ENCODE assay signal across 25 cellular contexts in the genomic region with DNA sequence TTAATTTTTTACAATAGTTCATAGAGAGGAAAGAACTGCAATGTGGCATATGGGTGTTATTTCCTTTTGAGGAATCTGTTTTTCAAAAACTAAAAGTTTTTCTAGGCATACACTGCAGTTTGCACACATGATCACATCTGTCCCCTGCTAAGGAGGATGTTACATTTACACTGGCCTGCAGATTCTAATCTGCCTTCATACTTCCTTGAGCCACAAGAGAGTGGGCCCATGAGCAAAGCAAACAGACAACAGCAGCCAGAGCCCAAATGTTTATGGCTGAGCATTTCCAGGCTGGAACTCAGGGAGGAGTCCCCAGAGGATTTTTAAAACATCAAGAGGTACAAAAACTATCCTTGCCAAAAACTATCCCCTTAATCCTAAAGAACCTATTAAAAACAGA.
"Had no signal": no experiment of that assay in that cellular context is flagged by ENCODE, and none has a peak within 500 bp of the region (broad histone marks: within the 10 kb centered on the region; RNA-seq: fewer than 3 reads in every experiment).

No MANE protein-coding gene starts in this region.

- H3K9me3 ChIP-seq: colonic mucosa, esophagus muscularis mucosa, gastroesophageal sphincter, heart left ventricle, mucosa of descending colon, prostate gland, right atrium auricular region, testis, tibial artery had no signal

- DNase-seq: colonic mucosa; effector CD8-positive, alpha-beta T cell; heart left ventricle; mesenchymal stem cell; naive B cell; stimulated activated CD4-positive, alpha-beta T cell treated with anti-CD3 and anti-CD28 coated beads, Interleukin-4, amount 100 ng/mL, for 4 hours; stimulated activated naive CD8-positive, alpha-beta T cell treated with anti-CD3 and anti-CD28 coated beads, Interleukin-15, Interleukin-2, amounts not matched to agents 100 U/mL and 50 U/mL, for 24 hours; substantia nigra; testis; tibial artery had no signal

- H3K4me3 Mint-ChIP-seq: dendritic cell treated with granulocyte-macrophage colony-stimulating factor and Interleukin-4, amounts not matched to agents 40 ng/mL and 50 ng/mL, for 4 days; mesothelial cell of epicardium; naive B cell; natural killer cell treated with Interleukin-12 subunit alpha and Interleukin-12 subunit beta and Interleukin-15 and Interleukin-18, amount 100 ng/mL, for 72 hours; stimulated activated memory B cell treated with anti-CD40 and anti-IgM and Interleukin-4, amounts not matched to agents 10 μg/mL and 1 μg/mL and 100 μg/mL, for 72 hours; type B pancreatic cell had no signal

- H3K27ac ChIP-seq: colonic mucosa, esophagus muscularis mucosa, foreskin keratinocyte, gastroesophageal sphincter, heart left ventricle, hepatocyte, prostate gland, right atrium auricular region, testis, tibial artery had no signal

- H3K36me3 Mint-ChIP-seq: mesothelial cell of epicardium; naive B cell; natural killer cell treated with Interleukin-12 subunit alpha and Interleukin-12 subunit beta and Interleukin-15 and Interleukin-18, amount 100 ng/mL, for 72 hours; stimulated activated memory B cell treated with anti-CD40 and anti-IgM and Interleukin-4, amounts not matched to agents 10 μg/mL and 1 μg/mL and 100 μg/mL, for 72 hours had no signal

- H3K4me1 Mint-ChIP-seq: naive B cell; stimulated activated memory B cell treated with anti-CD40 and anti-IgM and Interleukin-4, amounts not matched to agents 10 μg/mL and 1 μg/mL and 100 μg/mL, for 72 hours had no signal

- H3K4me3 ChIP-seq: colonic mucosa, esophagus muscularis mucosa, gastroesophageal sphincter, heart left ventricle, hepatocyte, lung, mucosa of descending colon, prostate gland, right atrium auricular region, testis, tibial artery had no signal

- H3K4me2 ChIP-seq: hepatocyte had no signal

- H3K27me3 Mint-ChIP-seq: dendritic cell treated with granulocyte-macrophage colony-stimulating factor and Interleukin-4, amounts not matched to agents 40 ng/mL and 50 ng/mL, for 4 days; naive B cell; natural killer cell treated with Interleukin-12 subunit alpha and Interleukin-12 subunit beta and Interleukin-15 and Interleukin-18, amount 100 ng/mL, for 72 hours; stimulated activated memory B cell treated with anti-CD40 and anti-IgM and Interleukin-4, amounts not matched to agents 10 μg/mL and 1 μg/mL and 100 μg/mL, for 72 hours; type B pancreatic cell had no signal

- H3K36me3 ChIP-seq: colonic mucosa, esophagus muscularis mucosa, gastroesophageal sphincter, heart left ventricle, prostate gland, right atrium auricular region, tibial artery had no signal

- ATAC-seq: gastroesophageal sphincter; heart left ventricle; left lobe of liver; natural killer cell treated with Interleukin-12 subunit alpha and Interleukin-12 subunit beta and Interleukin-15 and Interleukin-18, amount 100 ng/mL, for 72 hours; sciatic nerve; stimulated activated naive CD8-positive, alpha-beta T cell treated with anti-CD3 and anti-CD28 coated beads, Interleukin-15, Interleukin-2, amounts not matched to agents 100 U/mL and 50 U/mL, for 24 hours had no signal

- H3K27me3 ChIP-seq: colonic mucosa, esophagus muscularis mucosa, gastroesophageal sphincter, hepatocyte, right atrium auricular region, testis, tibial artery had no signal

- H3K79me2 ChIP-seq: hepatocyte had no signal

- H3K4me1 ChIP-seq: colonic mucosa, heart left ventricle, prostate gland, right atrium auricular region, testis had no signal

- H3K27ac Mint-ChIP-seq: dendritic cell treated with granulocyte-macrophage colony-stimulating factor and Interleukin-4, amounts not matched to agents 40 ng/mL and 50 ng/mL, for 4 days; mesothelial cell of epicardium; naive B cell; natural killer cell treated with Interleukin-12 subunit alpha and Interleukin-12 subunit beta and Interleukin-15 and Interleukin-18, amount 100 ng/mL, for 72 hours; stimulated activated memory B cell treated with anti-CD40 and anti-IgM and Interleukin-4, amounts not matched to agents 10 μg/mL and 1 μg/mL and 100 μg/mL, for 72 hours; type B pancreatic cell had no signal

- H3K9me3 Mint-ChIP-seq: dendritic cell treated with granulocyte-macrophage colony-stimulating factor and Interleukin-4, amounts not matched to agents 40 ng/mL and 50 ng/mL, for 4 days; mesothelial cell of epicardium; naive B cell; natural killer cell treated with Interleukin-12 subunit alpha and Interleukin-12 subunit beta and Interleukin-15 and Interleukin-18, amount 100 ng/mL, for 72 hours; stimulated activated memory B cell treated with anti-CD40 and anti-IgM and Interleukin-4, amounts not matched to agents 10 μg/mL and 1 μg/mL and 100 μg/mL, for 72 hours; type B pancreatic cell had no signal

- H2AFZ ChIP-seq: hepatocyte had no signal
